In genomic region chr11:34243620-34244493, GRCh38 we compare ENCODE assay signal across 8 cellular contexts.
A peak's percentile ranks its signal among the peaks of the same experiment; 100 is the strongest.
DNase-seq lines count a peak whose midpoint lies in the region; ATAC-seq and TF ChIP-seq lines count a peak whose summit lies in the region.

No MANE protein-coding gene starts in this region.

- H3K9me3 Mint-ChIP-seq in activated CD4-positive, alpha-beta memory T cell treated with anti-CD3 and anti-CD28 coated beads for 36 hours: no peaks in the 10 kb centered on the region

- ATAC-seq in GM19463 (IDR thresholded peaks at IDR 0.05; ENCODE audit: unreplicated experiment) (peak; percentile 66), HG03432 (IDR thresholded peaks at IDR 0.05; ENCODE audit: unreplicated experiment) (peak; percentile 73)

- H3K4me1 ChIP-seq in sigmoid colon: peaks cover 0 to 12% (median 10%) of the 10 kb centered on the region in 4 donors

- H3K27me3 Mint-ChIP-seq in activated CD4-positive, alpha-beta memory T cell treated with anti-CD3 and anti-CD28 coated beads for 36 hours: peaks cover 5% of the 10 kb centered on the region

- H3K36me3 ChIP-seq in sigmoid colon: no peaks in the 10 kb centered on the region

- no peak for TF ChIP-seq POLR2A in sigmoid colon (IDR thresholded peaks at IDR 0.05)

- 22 to 59% methylated on average over 7 of the region's 7 CpGs for WGBS in sigmoid colon, 2 donors

- H3K4me3 Mint-ChIP-seq in activated CD4-positive, alpha-beta memory T cell treated with anti-CD3 and anti-CD28 coated beads for 36 hours: no peak overlapping the region

- TF ChIP-seq CTCF in sigmoid colon (IDR thresholded peaks at IDR 0.05): no peak

- DNase-seq in ELF-1 (ENCODE audit: low read depth, low spot score) (peak; percentile 86), iris pigment epithelial cell (ENCODE audit: low read depth) (peak; percentile 90), DMS153 treated with DMSO at 0.1 percent for 48 hours (lab: John Stamatoyannopoulos, UW; ENCODE audit: unreplicated experiment) (no peak), cerebellum (ENCODE audit: low spot score) (no peak), sigmoid colon (no peak)
- peak; percentile 83 for DNase-seq in activated CD4-positive, alpha-beta memory T cell treated with anti-CD3 and anti-CD28 coated beads for 36 hours

- peaks cover 74% of the 10 kb centered on the region for H3K4me1 Mint-ChIP-seq in activated CD4-positive, alpha-beta memory T cell treated with anti-CD3 and anti-CD28 coated beads for 36 hours (ENCODE audit: low read depth)

- no peaks in the 10 kb centered on the region for H3K9me3 ChIP-seq in sigmoid colon

- H3K27ac ChIP-seq in sigmoid colon: peak overlapping the region in 1 of 4 donors; percentile 35

- H3K36me3 Mint-ChIP-seq in activated CD4-positive, alpha-beta memory T cell treated with anti-CD3 and anti-CD28 coated beads for 36 hours: peaks cover 2% of the 10 kb centered on the region

- no peaks in the 10 kb centered on the region for H3K27me3 ChIP-seq in sigmoid colon

- CTCF ChIA-PET in activated CD4-positive, alpha-beta memory T cell treated with anti-CD3 and anti-CD28 coated beads for 36 hours (lab: Charles Lee): interaction anchor here (0.7 to 1.4 kb wide), 4 partner anchors 9 to 377 kb away, joined by 3 read pairs; no protein-coding TSS in a partner anchor

- intact Hi-C loops in activated CD4-positive, alpha-beta memory T cell treated with anti-CD3 and anti-CD28 coated beads for 36 hours (cut with micrococcal nuclease): loop anchor here (1.0 to 5.0 kb wide), 4 partner anchors 9 to 1202 kb away; partner anchors contain the start of gene ABTB2
- intact Hi-C loops in sigmoid colon (cut with DNase I): no loop called here

- POLR2A ChIA-PET in activated CD4-positive, alpha-beta memory T cell treated with anti-CD3 and anti-CD28 coated beads for 36 hours (lab: Charles Lee): interaction anchor here (2.9 kb wide), 1 partner anchor 9 kb away, joined by 15 read pairs; no protein-coding TSS in a partner anchor

- H3K27ac Mint-ChIP-seq in activated CD4-positive, alpha-beta memory T cell treated with anti-CD3 and anti-CD28 coated beads for 36 hours: peak overlapping the region; percentile 38

- no peak overlapping the region for H3K4me3 ChIP-seq in sigmoid colon

- no peak for TF ChIP-seq EP300 in sigmoid colon (IDR thresholded peaks at IDR 0.05)

Comparison
In these comparisons a context has a peak if more than half of its experiments do, and no peak if none do; other contexts are left out.
1. DNase-seq: peak in ELF-1 (single experiment), activated CD4-positive, alpha-beta memory T cell treated with anti-CD3 and anti-CD28 coated beads for 36 hours (single experiment) and iris pigment epithelial cell (single experiment); none in DMS153 treated with DMSO at 0.1 percent for 48 hours (single experiment), cerebellum (single experiment) and sigmoid colon (single experiment).